Comparison of ENCODE assay signal across 1 cellular context in the genomic region with DNA sequence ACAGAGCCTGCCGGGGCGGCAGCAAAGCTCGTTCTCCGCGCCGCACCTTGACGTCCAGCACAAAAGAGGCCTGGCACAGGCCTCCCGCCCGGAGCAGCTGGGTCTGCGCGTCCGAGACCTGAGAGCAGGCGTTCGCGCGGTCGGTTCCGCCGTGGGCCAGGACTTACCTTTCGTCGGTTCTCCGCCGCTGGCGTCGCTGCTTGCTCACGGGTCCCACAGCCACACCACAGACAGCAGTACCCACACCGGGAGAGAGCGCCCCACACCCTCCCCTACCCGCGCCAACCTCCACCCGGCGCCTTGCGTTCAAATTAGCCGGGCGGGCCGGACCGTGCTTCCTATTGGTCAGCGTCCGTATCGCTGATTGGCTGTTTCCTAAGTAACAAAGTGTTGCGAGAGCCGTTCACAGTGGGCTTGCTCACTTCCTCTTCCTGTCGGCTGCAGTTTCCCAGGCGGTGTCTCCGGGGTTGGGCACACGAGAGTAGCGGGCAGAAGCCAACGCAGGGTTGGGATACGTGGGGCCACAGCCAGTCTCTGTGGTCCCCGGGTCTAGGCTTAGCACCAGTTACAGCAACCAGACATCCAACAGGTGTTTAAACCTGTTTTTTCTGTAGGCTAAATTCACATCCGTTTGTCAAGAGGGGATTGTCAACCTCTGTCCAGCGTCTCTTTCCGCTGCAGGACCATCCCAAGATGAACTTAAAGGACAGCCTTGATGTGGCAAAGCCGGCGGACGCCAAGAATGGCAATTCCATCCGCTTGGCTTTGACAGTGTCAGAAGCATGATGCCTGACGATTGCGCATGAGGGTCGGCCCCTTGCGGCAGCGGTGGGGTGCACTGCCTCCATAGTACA.
TF ChIP-seq lines count a peak whose summit lies in the region.

TSS of gene KIF18B (minus strand) at position 313 of the 854 bp plus-strand sequence. CDS start 11,429 bp downstream, outside the sequence.

TF ChIP-seq in K562, 482 proteins besides CTCF, POLR2A, EP300 and RAD21 (continued from another document and continues in another):
- TF ChIP-seq, protein P1, sequence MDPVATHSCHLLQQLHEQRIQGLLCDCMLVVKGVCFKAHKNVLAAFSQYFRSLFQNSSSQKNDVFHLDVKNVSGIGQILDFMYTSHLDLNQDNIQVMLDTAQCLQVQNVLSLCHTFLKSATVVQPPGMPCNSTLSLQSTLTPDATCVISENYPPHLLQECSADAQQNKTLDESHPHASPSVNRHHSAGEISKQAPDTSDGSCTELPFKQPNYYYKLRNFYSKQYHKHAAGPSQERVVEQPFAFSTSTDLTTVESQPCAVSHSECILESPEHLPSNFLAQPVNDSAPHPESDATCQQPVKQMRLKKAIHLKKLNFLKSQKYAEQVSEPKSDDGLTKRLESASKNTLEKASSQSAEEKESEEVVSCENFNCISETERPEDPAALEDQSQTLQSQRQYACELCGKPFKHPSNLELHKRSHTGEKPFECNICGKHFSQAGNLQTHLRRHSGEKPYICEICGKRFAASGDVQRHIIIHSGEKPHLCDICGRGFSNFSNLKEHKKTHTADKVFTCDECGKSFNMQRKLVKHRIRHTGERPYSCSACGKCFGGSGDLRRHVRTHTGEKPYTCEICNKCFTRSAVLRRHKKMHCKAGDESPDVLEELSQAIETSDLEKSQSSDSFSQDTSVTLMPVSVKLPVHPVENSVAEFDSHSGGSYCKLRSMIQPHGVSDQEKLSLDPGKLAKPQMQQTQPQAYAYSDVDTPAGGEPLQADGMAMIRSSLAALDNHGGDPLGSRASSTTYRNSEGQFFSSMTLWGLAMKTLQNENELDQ (CRISPR knock-in tag; IDR thresholded peaks at IDR 0.05; ENCODE audit: borderline replicate concordance): no peak
- TF ChIP-seq SAP30 (IDR thresholded peaks at IDR 0.05; ENCODE audit: borderline replicate concordance, insufficient read depth, low read depth, low read length, poor library complexity, severe bottlenecking): peak; percentile 99
- TF ChIP-seq TCF7 (IDR thresholded peaks at IDR 0.05; ENCODE audit: borderline replicate concordance): 0 out of 2 replicates have a peak, but pooled peaks have one; percentile 22
- no peak for TF ChIP-seq BMI1 (IDR thresholded peaks at IDR 0.05; ENCODE audit: low read length)
- TF ChIP-seq, protein P2, sequence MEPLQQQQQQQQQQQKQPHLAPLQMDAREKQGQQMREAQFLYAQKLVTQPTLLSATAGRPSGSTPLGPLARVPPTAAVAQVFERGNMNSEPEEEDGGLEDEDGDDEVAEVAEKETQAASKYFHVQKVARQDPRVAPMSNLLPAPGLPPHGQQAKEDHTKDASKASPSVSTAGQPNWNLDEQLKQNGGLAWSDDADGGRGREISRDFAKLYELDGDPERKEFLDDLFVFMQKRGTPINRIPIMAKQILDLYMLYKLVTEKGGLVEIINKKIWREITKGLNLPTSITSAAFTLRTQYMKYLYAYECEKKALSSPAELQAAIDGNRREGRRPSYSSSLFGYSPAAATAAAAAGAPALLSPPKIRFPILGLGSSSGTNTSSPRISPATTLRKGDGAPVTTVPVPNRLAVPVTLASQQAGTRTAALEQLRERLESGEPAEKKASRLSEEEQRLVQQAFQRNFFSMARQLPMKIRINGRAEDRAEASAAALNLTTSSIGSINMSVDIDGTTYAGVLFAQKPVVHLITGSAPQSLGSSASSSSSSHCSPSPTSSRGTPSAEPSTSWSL (CRISPR knock-in tag; IDR thresholded peaks at IDR 0.05; ENCODE audit: borderline replicate concordance): no peak
- peak; percentile 22; the same call in 1 of the 2 replicates for TF ChIP-seq GMEB1 (CRISPR knock-in tag; IDR thresholded peaks at IDR 0.05)
- no peak for TF ChIP-seq ARID3A (IDR thresholded peaks at IDR 0.05; ENCODE audit: borderline replicate concordance, low read depth, low read length)
- no peak for TF ChIP-seq HMG20B (CRISPR knock-in tag; IDR thresholded peaks at IDR 0.05)
- TF ChIP-seq JUNB (CRISPR knock-in tag; conservative IDR thresholded peaks at IDR 0.05): no peak
- no peak for TF ChIP-seq ZBTB5 (IDR thresholded peaks at IDR 0.05)
- TF ChIP-seq ZNF184 (CRISPR knock-in tag; IDR thresholded peaks at IDR 0.05): no peak
- TF ChIP-seq EHMT2 (IDR thresholded peaks at IDR 0.05): peak; percentile 92
- no peak for TF ChIP-seq NCOA2 (IDR thresholded peaks at IDR 0.05; ENCODE audit: partially characterized antibody in 2 of 2)
- TF ChIP-seq, protein P3, sequence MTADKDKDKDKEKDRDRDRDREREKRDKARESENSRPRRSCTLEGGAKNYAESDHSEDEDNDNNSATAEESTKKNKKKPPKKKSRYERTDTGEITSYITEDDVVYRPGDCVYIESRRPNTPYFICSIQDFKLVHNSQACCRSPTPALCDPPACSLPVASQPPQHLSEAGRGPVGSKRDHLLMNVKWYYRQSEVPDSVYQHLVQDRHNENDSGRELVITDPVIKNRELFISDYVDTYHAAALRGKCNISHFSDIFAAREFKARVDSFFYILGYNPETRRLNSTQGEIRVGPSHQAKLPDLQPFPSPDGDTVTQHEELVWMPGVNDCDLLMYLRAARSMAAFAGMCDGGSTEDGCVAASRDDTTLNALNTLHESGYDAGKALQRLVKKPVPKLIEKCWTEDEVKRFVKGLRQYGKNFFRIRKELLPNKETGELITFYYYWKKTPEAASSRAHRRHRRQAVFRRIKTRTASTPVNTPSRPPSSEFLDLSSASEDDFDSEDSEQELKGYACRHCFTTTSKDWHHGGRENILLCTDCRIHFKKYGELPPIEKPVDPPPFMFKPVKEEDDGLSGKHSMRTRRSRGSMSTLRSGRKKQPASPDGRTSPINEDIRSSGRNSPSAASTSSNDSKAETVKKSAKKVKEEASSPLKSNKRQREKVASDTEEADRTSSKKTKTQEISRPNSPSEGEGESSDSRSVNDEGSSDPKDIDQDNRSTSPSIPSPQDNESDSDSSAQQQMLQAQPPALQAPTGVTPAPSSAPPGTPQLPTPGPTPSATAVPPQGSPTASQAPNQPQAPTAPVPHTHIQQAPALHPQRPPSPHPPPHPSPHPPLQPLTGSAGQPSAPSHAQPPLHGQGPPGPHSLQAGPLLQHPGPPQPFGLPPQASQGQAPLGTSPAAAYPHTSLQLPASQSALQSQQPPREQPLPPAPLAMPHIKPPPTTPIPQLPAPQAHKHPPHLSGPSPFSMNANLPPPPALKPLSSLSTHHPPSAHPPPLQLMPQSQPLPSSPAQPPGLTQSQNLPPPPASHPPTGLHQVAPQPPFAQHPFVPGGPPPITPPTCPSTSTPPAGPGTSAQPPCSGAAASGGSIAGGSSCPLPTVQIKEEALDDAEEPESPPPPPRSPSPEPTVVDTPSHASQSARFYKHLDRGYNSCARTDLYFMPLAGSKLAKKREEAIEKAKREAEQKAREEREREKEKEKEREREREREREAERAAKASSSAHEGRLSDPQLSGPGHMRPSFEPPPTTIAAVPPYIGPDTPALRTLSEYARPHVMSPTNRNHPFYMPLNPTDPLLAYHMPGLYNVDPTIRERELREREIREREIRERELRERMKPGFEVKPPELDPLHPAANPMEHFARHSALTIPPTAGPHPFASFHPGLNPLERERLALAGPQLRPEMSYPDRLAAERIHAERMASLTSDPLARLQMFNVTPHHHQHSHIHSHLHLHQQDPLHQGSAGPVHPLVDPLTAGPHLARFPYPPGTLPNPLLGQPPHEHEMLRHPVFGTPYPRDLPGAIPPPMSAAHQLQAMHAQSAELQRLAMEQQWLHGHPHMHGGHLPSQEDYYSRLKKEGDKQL (CRISPR knock-in tag; IDR thresholded peaks at IDR 0.05; ENCODE audit: borderline replicate concordance): 0 out of 2 replicates have a peak, but pooled peaks have one; percentile 14
- TF ChIP-seq E2F1 (CRISPR knock-in tag; IDR thresholded peaks at IDR 0.05): peak; percentile 87
- no peak for TF ChIP-seq ZNF24 (IDR thresholded peaks at IDR 0.05)
- no peak for TF ChIP-seq ZNF121 (CRISPR knock-in tag; conservative IDR thresholded peaks at IDR 0.05)
- no peak for TF ChIP-seq XRCC4 (IDR thresholded peaks at IDR 0.05; ENCODE audit: extremely low read depth, insufficient read depth, insufficient read length)
- TF ChIP-seq MTA3 (IDR thresholded peaks at IDR 0.05; ENCODE audit: borderline replicate concordance): peak; percentile 56; the same call in 1 of the 2 replicates
- TF ChIP-seq RFX5 (IDR thresholded peaks at IDR 0.05; ENCODE audit: low read depth, low read length): no peak
